1 cellular context compared by ENCODE assay signal in the genomic region with DNA sequence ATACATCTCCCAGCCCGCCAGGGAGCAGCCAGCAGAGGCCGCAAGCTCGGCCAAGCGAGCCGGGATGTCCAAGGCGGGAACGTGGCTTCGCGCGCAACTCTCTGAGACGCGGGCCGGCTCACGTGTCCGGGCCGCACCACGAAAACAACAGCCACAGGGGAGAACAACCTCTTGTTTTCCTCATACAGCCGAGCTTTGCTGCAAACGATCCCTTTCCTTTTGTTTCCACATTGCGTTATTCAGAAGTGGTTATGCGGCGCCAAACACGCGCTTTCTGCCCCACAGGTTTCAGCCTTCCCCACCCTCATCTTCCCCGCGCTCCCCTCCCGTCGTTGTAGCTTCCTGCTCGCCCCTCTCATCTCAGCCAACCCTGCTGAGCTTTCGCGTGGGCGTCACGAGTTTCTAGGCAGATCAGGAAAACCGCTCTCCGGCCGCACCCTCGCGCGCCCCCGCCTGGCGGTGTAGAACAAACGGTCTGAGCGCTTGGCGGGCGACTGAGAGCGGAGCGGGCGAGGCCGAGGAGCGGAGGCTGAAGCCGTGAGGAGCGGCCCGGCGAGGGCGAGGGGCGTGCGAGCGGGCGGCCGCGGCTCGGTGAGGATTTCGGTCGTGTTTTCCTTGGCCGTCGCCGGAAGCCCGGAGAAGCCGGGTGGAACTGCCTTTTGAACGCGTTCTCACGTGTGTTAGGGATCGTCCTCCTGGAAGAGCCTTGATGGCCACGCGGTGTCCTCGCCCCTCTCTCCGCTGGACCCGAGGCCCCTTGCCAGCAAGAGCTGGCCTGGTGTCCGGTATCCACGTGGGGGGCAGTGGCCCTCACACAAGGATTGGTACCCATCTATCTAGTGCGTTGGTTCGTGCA.
A peak's percentile ranks its signal among the peaks of the same experiment; 100 is the strongest.
TF ChIP-seq lines count a peak whose summit lies in the region.

No MANE protein-coding gene starts in this region.

TF ChIP-seq in A549, 52 proteins besides CTCF, POLR2A, EP300 and RAD21 (continued from another document):
- TF ChIP-seq REST (IDR thresholded peaks at IDR 0.05) (peak; percentile 69), ZFP36 (IDR thresholded peaks at IDR 0.05; ENCODE audit: borderline replicate concordance, partially characterized antibody) (no peak), SMC3 (IDR thresholded peaks at IDR 0.05) (no peak), TFCP2L1 (CRISPR knock-in tag; IDR thresholded peaks at IDR 0.05) (0 out of 2 replicates have a peak, but pooled peaks have one; percentile 55), CHD4 (IDR thresholded peaks at IDR 0.05; ENCODE audit: borderline replicate concordance) (no peak), HOXA7 (CRISPR knock-in tag; IDR thresholded peaks at IDR 0.05) (peak; percentile 40; the same call in 1 of the 2 replicates), EHF (CRISPR knock-in tag; IDR thresholded peaks at IDR 0.05) (peak; percentile 82; the same call in 1 of the 2 replicates), ESRRA (IDR thresholded peaks at IDR 0.05; ENCODE audit: borderline replicate concordance, low read length) (no peak), CBX2 (IDR thresholded peaks at IDR 0.05; ENCODE audit: borderline replicate concordance, low read depth) (no peak), NPAS2 (CRISPR knock-in tag; IDR thresholded peaks at IDR 0.05; ENCODE audit: borderline replicate concordance) (peak; percentile 95), EHMT2 (IDR thresholded peaks at IDR 0.05; ENCODE audit: low read depth) (no peak), MAZ (IDR thresholded peaks at IDR 0.05; ENCODE audit: borderline replicate concordance, low read depth, low read length) (no peak), FOSL2 (IDR thresholded peaks at IDR 0.05) (no peak), FOSL2 (CRISPR knock-in tag; IDR thresholded peaks at IDR 0.05) (no peak), GATA3 (IDR thresholded peaks at IDR 0.05; ENCODE audit: borderline replicate concordance) (peak; percentile 91), BCL3 (IDR thresholded peaks at IDR 0.05) (no peak), HDAC2 (IDR thresholded peaks at IDR 0.05) (no peak; the same call in 1 of the 2 replicates), NR3C1 (IDR thresholded peaks at IDR 0.05) (no peak), HMGXB4 (CRISPR knock-in tag; IDR thresholded peaks at IDR 0.05; ENCODE audit: borderline replicate concordance) (peak; percentile 84), MAFK (IDR thresholded peaks at IDR 0.05; ENCODE audit: partially characterized antibody) (no peak), KDM5A (IDR thresholded peaks at IDR 0.05) (no peak), MAX (IDR thresholded peaks at IDR 0.05) (peak; percentile 100), FOXS1 (CRISPR knock-in tag; IDR thresholded peaks at IDR 0.05) (peak; percentile 63; the same call in 1 of the 2 replicates), RNF2 (IDR thresholded peaks at IDR 0.05; ENCODE audit: borderline replicate concordance, low read depth) (peak; percentile 75), BHLHE40 (IDR thresholded peaks at IDR 0.05; ENCODE audit: low read depth, low read length) (peak; percentile 89), MYC (IDR thresholded peaks at IDR 0.05; ENCODE audit: borderline replicate concordance, low read length) (no peak), ZNF302 (CRISPR knock-in tag; IDR thresholded peaks at IDR 0.05) (no peak; the same call in 1 of the 2 replicates), HOXB13 (CRISPR knock-in tag; IDR thresholded peaks at IDR 0.05; ENCODE audit: low read depth) (peak; percentile 95), SREBF2 (IDR thresholded peaks at IDR 0.05) (peak; percentile 14; the same call in 1 of the 2 replicates), RFX5 (IDR thresholded peaks at IDR 0.05) (peak; percentile 100), ZC3H11A (IDR thresholded peaks at IDR 0.05) (no peak), RARB (CRISPR knock-in tag; IDR thresholded peaks at IDR 0.05) (no peak; the same call in 1 of the 2 replicates), CHD2 (IDR thresholded peaks at IDR 0.05; ENCODE audit: low read length, partially characterized antibody) (peak; percentile 60), ZSCAN20 (CRISPR knock-in tag; IDR thresholded peaks at IDR 0.05) (peak; percentile 70; the same call in 1 of the 2 replicates), FOSB (CRISPR knock-in tag; IDR thresholded peaks at IDR 0.05) (no peak; the same call in 1 of the 2 replicates), PHF8 (IDR thresholded peaks at IDR 0.05; ENCODE audit: borderline replicate concordance, low read depth) (no peak), NFE2L2 (conservative IDR thresholded peaks at IDR 0.05; ENCODE audit: low read length) (no peak), TP53 (CRISPR knock-in tag; IDR thresholded peaks at IDR 0.05) (peak; percentile 78; the same call in 1 of the 2 replicates), RCOR1 (IDR thresholded peaks at IDR 0.05; ENCODE audit: low read depth, low read length) (no peak), HOXB5 (CRISPR knock-in tag; IDR thresholded peaks at IDR 0.05) (peak; percentile 94), CEBPB (IDR thresholded peaks at IDR 0.05) (no peak; a peak in 1 of 4 replicates), KDM1A (IDR thresholded peaks at IDR 0.05; ENCODE audit: low read depth) (peak; percentile 63; the same call in 1 of the 2 replicates)
- TF ChIP-seq, protein P1, sequence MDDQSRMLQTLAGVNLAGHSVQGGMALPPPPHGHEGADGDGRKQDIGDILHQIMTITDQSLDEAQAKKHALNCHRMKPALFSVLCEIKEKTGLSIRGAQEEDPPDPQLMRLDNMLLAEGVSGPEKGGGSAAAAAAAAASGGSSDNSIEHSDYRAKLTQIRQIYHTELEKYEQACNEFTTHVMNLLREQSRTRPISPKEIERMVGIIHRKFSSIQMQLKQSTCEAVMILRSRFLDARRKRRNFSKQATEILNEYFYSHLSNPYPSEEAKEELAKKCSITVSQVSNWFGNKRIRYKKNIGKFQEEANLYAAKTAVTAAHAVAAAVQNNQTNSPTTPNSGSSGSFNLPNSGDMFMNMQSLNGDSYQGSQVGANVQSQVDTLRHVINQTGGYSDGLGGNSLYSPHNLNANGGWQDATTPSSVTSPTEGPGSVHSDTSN (IDR thresholded peaks at IDR 0.05): peak; percentile 37; the same call in 1 of the 2 replicates
- TF ChIP-seq, protein P2, sequence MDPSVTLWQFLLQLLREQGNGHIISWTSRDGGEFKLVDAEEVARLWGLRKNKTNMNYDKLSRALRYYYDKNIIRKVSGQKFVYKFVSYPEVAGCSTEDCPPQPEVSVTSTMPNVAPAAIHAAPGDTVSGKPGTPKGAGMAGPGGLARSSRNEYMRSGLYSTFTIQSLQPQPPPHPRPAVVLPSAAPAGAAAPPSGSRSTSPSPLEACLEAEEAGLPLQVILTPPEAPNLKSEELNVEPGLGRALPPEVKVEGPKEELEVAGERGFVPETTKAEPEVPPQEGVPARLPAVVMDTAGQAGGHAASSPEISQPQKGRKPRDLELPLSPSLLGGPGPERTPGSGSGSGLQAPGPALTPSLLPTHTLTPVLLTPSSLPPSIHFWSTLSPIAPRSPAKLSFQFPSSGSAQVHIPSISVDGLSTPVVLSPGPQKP (IDR thresholded peaks at IDR 0.05; ENCODE audit: low read depth, low read length): no peak
- TF ChIP-seq, protein P3, sequence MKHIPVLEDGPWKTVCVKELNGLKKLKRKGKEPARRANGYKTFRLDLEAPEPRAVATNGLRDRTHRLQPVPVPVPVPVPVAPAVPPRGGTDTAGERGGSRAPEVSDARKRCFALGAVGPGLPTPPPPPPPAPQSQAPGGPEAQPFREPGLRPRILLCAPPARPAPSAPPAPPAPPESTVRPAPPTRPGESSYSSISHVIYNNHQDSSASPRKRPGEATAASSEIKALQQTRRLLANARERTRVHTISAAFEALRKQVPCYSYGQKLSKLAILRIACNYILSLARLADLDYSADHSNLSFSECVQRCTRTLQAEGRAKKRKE (CRISPR knock-in tag; IDR thresholded peaks at IDR 0.05; ENCODE audit: low read depth): peak; percentile 94
- TF ChIP-seq, protein P4, sequence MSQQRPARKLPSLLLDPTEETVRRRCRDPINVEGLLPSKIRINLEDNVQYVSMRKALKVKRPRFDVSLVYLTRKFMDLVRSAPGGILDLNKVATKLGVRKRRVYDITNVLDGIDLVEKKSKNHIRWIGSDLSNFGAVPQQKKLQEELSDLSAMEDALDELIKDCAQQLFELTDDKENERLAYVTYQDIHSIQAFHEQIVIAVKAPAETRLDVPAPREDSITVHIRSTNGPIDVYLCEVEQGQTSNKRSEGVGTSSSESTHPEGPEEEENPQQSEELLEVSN (IDR thresholded peaks at IDR 0.05; ENCODE audit: borderline replicate concordance, low read depth): peak; percentile 100
- TF ChIP-seq, protein P5, sequence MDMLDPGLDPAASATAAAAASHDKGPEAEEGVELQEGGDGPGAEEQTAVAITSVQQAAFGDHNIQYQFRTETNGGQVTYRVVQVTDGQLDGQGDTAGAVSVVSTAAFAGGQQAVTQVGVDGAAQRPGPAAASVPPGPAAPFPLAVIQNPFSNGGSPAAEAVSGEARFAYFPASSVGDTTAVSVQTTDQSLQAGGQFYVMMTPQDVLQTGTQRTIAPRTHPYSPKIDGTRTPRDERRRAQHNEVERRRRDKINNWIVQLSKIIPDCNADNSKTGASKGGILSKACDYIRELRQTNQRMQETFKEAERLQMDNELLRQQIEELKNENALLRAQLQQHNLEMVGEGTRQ (IDR thresholded peaks at IDR 0.05): peak; percentile 94
